In the genomic region with DNA sequence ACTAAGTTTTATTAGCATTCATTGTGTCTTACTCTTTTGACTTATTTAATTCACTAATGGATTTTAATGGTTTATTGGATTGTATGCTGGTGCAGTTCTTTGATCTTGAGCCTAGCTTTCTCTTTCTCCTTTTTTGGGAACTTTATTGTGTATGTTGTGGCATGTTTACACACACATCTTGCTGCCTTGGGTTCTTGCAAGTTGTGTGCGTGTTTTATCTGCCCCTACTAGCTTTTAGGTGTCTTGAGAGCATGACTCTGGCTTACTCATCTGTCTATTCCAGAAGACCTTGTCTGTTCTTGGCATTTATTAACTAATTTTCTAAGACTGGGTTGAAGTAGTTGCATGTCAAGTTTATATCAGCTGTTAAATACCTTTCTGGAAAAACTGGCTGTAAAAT, we compare ENCODE assay signal across 2 cellular contexts.
TF ChIP-seq lines count a peak whose summit lies in the region.

No MANE protein-coding gene starts in this region.

TF ChIP-seq in HEK293, 187 proteins besides CTCF, POLR2A, EP300 and RAD21 (continued from another document):
- TF ChIP-seq ZNF544 (tag by site-specific recombination; IDR thresholded peaks at IDR 0.05) (no peak), SP2 (tag by site-specific recombination; IDR thresholded peaks at IDR 0.05) (no peak), REPIN1 (tag by site-specific recombination; IDR thresholded peaks at IDR 0.05; ENCODE audit: low read depth) (no peak), ZNF266 (tag by site-specific recombination; IDR thresholded peaks at IDR 0.05; ENCODE audit: low read depth) (no peak), ZNF501 (tag by site-specific recombination; IDR thresholded peaks at IDR 0.05) (no peak), ZNF112 (tag by site-specific recombination; IDR thresholded peaks at IDR 0.05) (no peak), ZNF23 (tag by site-specific recombination; IDR thresholded peaks at IDR 0.05; ENCODE audit: borderline replicate concordance) (no peak), ZNF114 (tag by site-specific recombination; IDR thresholded peaks at IDR 0.05) (no peak), ZNF155 (tag by site-specific recombination; IDR thresholded peaks at IDR 0.05) (no peak), GLI4 (tag by site-specific recombination; IDR thresholded peaks at IDR 0.05) (no peak), ZNF776 (tag by site-specific recombination; IDR thresholded peaks at IDR 0.05; ENCODE audit: borderline replicate concordance) (no peak)

TF ChIP-seq in WTC11, 78 proteins besides CTCF, POLR2A, EP300 and RAD21 (continued from another document):
- TF ChIP-seq FOXP4 (CRISPR knock-in tag; IDR thresholded peaks at IDR 0.05) = no peak
- TF ChIP-seq CDX4 (CRISPR knock-in tag; IDR thresholded peaks at IDR 0.05; ENCODE audit: borderline replicate concordance) = no peak
- TF ChIP-seq HMGA2 (CRISPR knock-in tag; IDR thresholded peaks at IDR 0.05) = no peak
- no peak for TF ChIP-seq ERG (CRISPR knock-in tag; IDR thresholded peaks at IDR 0.05)
- TF ChIP-seq ZNF423 (CRISPR knock-in tag; IDR thresholded peaks at IDR 0.05) = no peak
- no peak for TF ChIP-seq NFE2L1 (CRISPR knock-in tag; IDR thresholded peaks at IDR 0.05)
- no peak for TF ChIP-seq NFYB (CRISPR knock-in tag; conservative IDR thresholded peaks at IDR 0.05; ENCODE audit: low read depth)
- TF ChIP-seq SOX15 (CRISPR knock-in tag; IDR thresholded peaks at IDR 0.05) = no peak
- no peak for TF ChIP-seq EMX1 (CRISPR knock-in tag; IDR thresholded peaks at IDR 0.05)
- no peak for TF ChIP-seq ZNF263 (CRISPR knock-in tag; IDR thresholded peaks at IDR 0.05; ENCODE audit: low read depth)
